1 cellular context compared by ENCODE assay signal in genomic region chr10:73495226-73495883, GRCh38.
TF ChIP-seq lines count a peak whose summit lies in the region.

No MANE protein-coding gene starts in this region.

TF ChIP-seq in GM12878, 131 proteins besides CTCF, POLR2A, EP300 and RAD21 (continued from another document and continues in another):
- TF ChIP-seq, protein P1, sequence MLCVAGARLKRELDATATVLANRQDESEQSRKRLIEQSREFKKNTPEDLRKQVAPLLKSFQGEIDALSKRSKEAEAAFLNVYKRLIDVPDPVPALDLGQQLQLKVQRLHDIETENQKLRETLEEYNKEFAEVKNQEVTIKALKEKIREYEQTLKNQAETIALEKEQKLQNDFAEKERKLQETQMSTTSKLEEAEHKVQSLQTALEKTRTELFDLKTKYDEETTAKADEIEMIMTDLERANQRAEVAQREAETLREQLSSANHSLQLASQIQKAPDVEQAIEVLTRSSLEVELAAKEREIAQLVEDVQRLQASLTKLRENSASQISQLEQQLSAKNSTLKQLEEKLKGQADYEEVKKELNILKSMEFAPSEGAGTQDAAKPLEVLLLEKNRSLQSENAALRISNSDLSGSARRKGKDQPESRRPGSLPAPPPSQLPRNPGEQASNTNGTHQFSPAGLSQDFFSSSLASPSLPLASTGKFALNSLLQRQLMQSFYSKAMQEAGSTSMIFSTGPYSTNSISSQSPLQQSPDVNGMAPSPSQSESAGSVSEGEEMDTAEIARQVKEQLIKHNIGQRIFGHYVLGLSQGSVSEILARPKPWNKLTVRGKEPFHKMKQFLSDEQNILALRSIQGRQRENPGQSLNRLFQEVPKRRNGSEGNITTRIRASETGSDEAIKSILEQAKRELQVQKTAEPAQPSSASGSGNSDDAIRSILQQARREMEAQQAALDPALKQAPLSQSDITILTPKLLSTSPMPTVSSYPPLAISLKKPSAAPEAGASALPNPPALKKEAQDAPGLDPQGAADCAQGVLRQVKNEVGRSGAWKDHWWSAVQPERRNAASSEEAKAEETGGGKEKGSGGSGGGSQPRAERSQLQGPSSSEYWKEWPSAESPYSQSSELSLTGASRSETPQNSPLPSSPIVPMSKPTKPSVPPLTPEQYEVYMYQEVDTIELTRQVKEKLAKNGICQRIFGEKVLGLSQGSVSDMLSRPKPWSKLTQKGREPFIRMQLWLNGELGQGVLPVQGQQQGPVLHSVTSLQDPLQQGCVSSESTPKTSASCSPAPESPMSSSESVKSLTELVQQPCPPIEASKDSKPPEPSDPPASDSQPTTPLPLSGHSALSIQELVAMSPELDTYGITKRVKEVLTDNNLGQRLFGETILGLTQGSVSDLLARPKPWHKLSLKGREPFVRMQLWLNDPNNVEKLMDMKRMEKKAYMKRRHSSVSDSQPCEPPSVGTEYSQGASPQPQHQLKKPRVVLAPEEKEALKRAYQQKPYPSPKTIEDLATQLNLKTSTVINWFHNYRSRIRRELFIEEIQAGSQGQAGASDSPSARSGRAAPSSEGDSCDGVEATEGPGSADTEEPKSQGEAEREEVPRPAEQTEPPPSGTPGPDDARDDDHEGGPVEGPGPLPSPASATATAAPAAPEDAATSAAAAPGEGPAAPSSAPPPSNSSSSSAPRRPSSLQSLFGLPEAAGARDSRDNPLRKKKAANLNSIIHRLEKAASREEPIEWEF (IDR thresholded peaks at IDR 0.05; ENCODE audit: insufficient replicate concordance, low read depth, low read length): no peak
- TF ChIP-seq SMAD1 (IDR thresholded peaks at IDR 0.05; ENCODE audit: low read depth, partially characterized antibody): no peak
- TF ChIP-seq KLF5 (IDR thresholded peaks at IDR 0.05; ENCODE audit: partially characterized antibody): peak; percentile 47
- no peak for TF ChIP-seq TARDBP (IDR thresholded peaks at IDR 0.05; ENCODE audit: borderline replicate concordance)
- 0 out of 2 replicates have a peak, but pooled peaks have one; percentile 18 for TF ChIP-seq ZNF24 (IDR thresholded peaks at IDR 0.05)
- TF ChIP-seq ZNF384 (IDR thresholded peaks at IDR 0.05; ENCODE audit: borderline replicate concordance, low read depth, low read length): no peak
- TF ChIP-seq, protein P2, sequence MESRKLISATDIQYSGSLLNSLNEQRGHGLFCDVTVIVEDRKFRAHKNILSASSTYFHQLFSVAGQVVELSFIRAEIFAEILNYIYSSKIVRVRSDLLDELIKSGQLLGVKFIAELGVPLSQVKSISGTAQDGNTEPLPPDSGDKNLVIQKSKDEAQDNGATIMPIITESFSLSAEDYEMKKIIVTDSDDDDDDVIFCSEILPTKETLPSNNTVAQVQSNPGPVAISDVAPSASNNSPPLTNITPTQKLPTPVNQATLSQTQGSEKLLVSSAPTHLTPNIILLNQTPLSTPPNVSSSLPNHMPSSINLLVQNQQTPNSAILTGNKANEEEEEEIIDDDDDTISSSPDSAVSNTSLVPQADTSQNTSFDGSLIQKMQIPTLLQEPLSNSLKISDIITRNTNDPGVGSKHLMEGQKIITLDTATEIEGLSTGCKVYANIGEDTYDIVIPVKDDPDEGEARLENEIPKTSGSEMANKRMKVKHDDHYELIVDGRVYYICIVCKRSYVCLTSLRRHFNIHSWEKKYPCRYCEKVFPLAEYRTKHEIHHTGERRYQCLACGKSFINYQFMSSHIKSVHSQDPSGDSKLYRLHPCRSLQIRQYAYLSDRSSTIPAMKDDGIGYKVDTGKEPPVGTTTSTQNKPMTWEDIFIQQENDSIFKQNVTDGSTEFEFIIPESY (IDR thresholded peaks at IDR 0.05): no peak
- TF ChIP-seq EZH2 (IDR thresholded peaks at IDR 0.05; ENCODE audit: borderline replicate concordance, control insufficient read depth, low read depth, low read length): no peak
- TF ChIP-seq, protein P3, sequence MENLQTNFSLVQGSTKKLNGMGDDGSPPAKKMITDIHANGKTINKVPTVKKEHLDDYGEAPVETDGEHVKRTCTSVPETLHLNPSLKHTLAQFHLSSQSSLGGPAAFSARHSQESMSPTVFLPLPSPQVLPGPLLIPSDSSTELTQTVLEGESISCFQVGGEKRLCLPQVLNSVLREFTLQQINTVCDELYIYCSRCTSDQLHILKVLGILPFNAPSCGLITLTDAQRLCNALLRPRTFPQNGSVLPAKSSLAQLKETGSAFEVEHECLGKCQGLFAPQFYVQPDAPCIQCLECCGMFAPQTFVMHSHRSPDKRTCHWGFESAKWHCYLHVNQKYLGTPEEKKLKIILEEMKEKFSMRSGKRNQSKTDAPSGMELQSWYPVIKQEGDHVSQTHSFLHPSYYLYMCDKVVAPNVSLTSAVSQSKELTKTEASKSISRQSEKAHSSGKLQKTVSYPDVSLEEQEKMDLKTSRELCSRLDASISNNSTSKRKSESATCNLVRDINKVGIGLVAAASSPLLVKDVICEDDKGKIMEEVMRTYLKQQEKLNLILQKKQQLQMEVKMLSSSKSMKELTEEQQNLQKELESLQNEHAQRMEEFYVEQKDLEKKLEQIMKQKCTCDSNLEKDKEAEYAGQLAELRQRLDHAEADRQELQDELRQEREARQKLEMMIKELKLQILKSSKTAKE (IDR thresholded peaks at IDR 0.05; ENCODE audit: low read depth, poor library complexity, severe bottlenecking): no peak
- no peak for TF ChIP-seq RFX5 (IDR thresholded peaks at IDR 0.05; ENCODE audit: low read depth, low read length)
- TF ChIP-seq MTA3 (IDR thresholded peaks at IDR 0.05; ENCODE audit: borderline replicate concordance, low read length): no peak
- TF ChIP-seq ZZZ3 (IDR thresholded peaks at IDR 0.05; ENCODE audit: control insufficient read depth, insufficient read length, low read depth): no peak
- no peak for TF ChIP-seq HDAC6 (IDR thresholded peaks at IDR 0.05; ENCODE audit: unreplicated experiment)
- peak; percentile 60 for TF ChIP-seq SMAD5 (IDR thresholded peaks at IDR 0.05; ENCODE audit: low read depth)
- TF ChIP-seq RAD51 (IDR thresholded peaks at IDR 0.05): no peak
- TF ChIP-seq NRF1 (conservative IDR thresholded peaks at IDR 0.05; ENCODE audit: low read depth, low read length): no peak
- TF ChIP-seq TCF7 (IDR thresholded peaks at IDR 0.05; ENCODE audit: borderline replicate concordance): no peak
- TF ChIP-seq, protein P4, sequence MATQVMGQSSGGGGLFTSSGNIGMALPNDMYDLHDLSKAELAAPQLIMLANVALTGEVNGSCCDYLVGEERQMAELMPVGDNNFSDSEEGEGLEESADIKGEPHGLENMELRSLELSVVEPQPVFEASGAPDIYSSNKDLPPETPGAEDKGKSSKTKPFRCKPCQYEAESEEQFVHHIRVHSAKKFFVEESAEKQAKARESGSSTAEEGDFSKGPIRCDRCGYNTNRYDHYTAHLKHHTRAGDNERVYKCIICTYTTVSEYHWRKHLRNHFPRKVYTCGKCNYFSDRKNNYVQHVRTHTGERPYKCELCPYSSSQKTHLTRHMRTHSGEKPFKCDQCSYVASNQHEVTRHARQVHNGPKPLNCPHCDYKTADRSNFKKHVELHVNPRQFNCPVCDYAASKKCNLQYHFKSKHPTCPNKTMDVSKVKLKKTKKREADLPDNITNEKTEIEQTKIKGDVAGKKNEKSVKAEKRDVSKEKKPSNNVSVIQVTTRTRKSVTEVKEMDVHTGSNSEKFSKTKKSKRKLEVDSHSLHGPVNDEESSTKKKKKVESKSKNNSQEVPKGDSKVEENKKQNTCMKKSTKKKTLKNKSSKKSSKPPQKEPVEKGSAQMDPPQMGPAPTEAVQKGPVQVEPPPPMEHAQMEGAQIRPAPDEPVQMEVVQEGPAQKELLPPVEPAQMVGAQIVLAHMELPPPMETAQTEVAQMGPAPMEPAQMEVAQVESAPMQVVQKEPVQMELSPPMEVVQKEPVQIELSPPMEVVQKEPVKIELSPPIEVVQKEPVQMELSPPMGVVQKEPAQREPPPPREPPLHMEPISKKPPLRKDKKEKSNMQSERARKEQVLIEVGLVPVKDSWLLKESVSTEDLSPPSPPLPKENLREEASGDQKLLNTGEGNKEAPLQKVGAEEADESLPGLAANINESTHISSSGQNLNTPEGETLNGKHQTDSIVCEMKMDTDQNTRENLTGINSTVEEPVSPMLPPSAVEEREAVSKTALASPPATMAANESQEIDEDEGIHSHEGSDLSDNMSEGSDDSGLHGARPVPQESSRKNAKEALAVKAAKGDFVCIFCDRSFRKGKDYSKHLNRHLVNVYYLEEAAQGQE (IDR thresholded peaks at IDR 0.05; ENCODE audit: low read depth, low read length): no peak
- no peak for TF ChIP-seq KAT2A (conservative IDR thresholded peaks at IDR 0.05; ENCODE audit: control insufficient read depth, low read depth, low read length)
- TF ChIP-seq, protein P5, sequence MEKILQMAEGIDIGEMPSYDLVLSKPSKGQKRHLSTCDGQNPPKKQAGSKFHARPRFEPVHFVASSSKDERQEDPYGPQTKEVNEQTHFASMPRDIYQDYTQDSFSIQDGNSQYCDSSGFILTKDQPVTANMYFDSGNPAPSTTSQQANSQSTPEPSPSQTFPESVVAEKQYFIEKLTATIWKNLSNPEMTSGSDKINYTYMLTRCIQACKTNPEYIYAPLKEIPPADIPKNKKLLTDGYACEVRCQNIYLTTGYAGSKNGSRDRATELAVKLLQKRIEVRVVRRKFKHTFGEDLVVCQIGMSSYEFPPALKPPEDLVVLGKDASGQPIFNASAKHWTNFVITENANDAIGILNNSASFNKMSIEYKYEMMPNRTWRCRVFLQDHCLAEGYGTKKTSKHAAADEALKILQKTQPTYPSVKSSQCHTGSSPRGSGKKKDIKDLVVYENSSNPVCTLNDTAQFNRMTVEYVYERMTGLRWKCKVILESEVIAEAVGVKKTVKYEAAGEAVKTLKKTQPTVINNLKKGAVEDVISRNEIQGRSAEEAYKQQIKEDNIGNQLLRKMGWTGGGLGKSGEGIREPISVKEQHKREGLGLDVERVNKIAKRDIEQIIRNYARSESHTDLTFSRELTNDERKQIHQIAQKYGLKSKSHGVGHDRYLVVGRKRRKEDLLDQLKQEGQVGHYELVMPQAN (conservative IDR thresholded peaks at IDR 0.05): peak; percentile 87
- TF ChIP-seq ZSCAN29 (IDR thresholded peaks at IDR 0.05): no peak
- no peak for TF ChIP-seq CBX5 (IDR thresholded peaks at IDR 0.05; ENCODE audit: low read depth)
- TF ChIP-seq BMI1 (IDR thresholded peaks at IDR 0.05; ENCODE audit: borderline replicate concordance): no peak
- TF ChIP-seq RELB (IDR thresholded peaks at IDR 0.05; ENCODE audit: low read depth): peak; percentile 70
- no peak for TF ChIP-seq CEBPB (IDR thresholded peaks at IDR 0.05; ENCODE audit: borderline replicate concordance in 1 of 2, low read depth in 2 of 2, low read length in 2 of 2)
- peak; percentile 23; the same call in 1 of the 2 replicates for TF ChIP-seq HDGF (IDR thresholded peaks at IDR 0.05)
- peak; percentile 65 for TF ChIP-seq NBN (IDR thresholded peaks at IDR 0.05)
- no peak for TF ChIP-seq SREBF2 (IDR thresholded peaks at IDR 0.05; ENCODE audit: low read length)
- no peak for TF ChIP-seq SRF (IDR thresholded peaks at IDR 0.05; ENCODE audit: low read depth in 2 of 2, low read length in 2 of 2)
- no peak for TF ChIP-seq E2F4 (IDR thresholded peaks at IDR 0.05; ENCODE audit: low read depth, low read length)
- TF ChIP-seq ZNF622 (IDR thresholded peaks at IDR 0.05): no peak
- TF ChIP-seq, protein P6, sequence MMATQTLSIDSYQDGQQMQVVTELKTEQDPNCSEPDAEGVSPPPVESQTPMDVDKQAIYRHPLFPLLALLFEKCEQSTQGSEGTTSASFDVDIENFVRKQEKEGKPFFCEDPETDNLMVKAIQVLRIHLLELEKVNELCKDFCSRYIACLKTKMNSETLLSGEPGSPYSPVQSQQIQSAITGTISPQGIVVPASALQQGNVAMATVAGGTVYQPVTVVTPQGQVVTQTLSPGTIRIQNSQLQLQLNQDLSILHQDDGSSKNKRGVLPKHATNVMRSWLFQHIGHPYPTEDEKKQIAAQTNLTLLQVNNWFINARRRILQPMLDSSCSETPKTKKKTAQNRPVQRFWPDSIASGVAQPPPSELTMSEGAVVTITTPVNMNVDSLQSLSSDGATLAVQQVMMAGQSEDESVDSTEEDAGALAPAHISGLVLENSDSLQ (IDR thresholded peaks at IDR 0.05): peak; percentile 59; the same call in 1 of the 2 replicates
- no peak for TF ChIP-seq CBX3 (IDR thresholded peaks at IDR 0.05; ENCODE audit: borderline replicate concordance, low read depth)
- TF ChIP-seq ATF2 (IDR thresholded peaks at IDR 0.05; ENCODE audit: low read length): no peak
- peak; percentile 84; the same call in 1 of the 2 replicates for TF ChIP-seq ASH2L (IDR thresholded peaks at IDR 0.05; ENCODE audit: borderline replicate concordance, low read depth)
- TF ChIP-seq, protein P7, sequence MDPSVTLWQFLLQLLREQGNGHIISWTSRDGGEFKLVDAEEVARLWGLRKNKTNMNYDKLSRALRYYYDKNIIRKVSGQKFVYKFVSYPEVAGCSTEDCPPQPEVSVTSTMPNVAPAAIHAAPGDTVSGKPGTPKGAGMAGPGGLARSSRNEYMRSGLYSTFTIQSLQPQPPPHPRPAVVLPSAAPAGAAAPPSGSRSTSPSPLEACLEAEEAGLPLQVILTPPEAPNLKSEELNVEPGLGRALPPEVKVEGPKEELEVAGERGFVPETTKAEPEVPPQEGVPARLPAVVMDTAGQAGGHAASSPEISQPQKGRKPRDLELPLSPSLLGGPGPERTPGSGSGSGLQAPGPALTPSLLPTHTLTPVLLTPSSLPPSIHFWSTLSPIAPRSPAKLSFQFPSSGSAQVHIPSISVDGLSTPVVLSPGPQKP (IDR thresholded peaks at IDR 0.05; ENCODE audit: low read depth, low read length): peak; percentile 34; the same call in 1 of the 2 replicates
- TF ChIP-seq RCOR1 (conservative IDR thresholded peaks at IDR 0.05; ENCODE audit: low read depth, low read length): no peak
- TF ChIP-seq FOXK2 (IDR thresholded peaks at IDR 0.05): peak; percentile 45; the same call in 1 of the 2 replicates
